1 cellular context compared by ENCODE assay signal in genomic region chr10:97648557-97649404, GRCh38.
TF ChIP-seq lines count a peak whose summit lies in the region.

No MANE protein-coding gene starts in this region.

TF ChIP-seq in HEK293, 187 proteins besides CTCF, POLR2A, EP300 and RAD21 (continued from another document):
- TF ChIP-seq, protein P1, sequence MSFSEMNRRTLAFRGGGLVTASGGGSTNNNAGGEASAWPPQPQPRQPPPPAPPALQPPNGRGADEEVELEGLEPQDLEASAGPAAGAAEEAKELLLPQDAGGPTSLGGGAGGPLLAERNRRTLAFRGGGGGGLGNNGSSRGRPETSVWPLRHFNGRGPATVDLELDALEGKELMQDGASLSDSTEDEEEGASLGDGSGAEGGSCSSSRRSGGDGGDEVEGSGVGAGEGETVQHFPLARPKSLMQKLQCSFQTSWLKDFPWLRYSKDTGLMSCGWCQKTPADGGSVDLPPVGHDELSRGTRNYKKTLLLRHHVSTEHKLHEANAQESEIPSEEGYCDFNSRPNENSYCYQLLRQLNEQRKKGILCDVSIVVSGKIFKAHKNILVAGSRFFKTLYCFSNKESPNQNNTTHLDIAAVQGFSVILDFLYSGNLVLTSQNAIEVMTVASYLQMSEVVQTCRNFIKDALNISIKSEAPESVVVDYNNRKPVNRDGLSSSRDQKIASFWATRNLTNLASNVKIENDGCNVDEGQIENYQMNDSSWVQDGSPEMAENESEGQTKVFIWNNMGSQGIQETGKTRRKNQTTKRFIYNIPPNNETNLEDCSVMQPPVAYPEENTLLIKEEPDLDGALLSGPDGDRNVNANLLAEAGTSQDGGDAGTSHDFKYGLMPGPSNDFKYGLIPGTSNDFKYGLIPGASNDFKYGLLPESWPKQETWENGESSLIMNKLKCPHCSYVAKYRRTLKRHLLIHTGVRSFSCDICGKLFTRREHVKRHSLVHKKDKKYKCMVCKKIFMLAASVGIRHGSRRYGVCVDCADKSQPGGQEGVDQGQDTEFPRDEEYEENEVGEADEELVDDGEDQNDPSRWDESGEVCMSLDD (tag by site-specific recombination; IDR thresholded peaks at IDR 0.05): no peak
- TF ChIP-seq ZNF398 (tag by site-specific recombination; IDR thresholded peaks at IDR 0.05) (no peak), GLI2 (tag by site-specific recombination; IDR thresholded peaks at IDR 0.05; ENCODE audit: borderline replicate concordance, low read depth) (no peak), ZSCAN18 (tag by site-specific recombination; IDR thresholded peaks at IDR 0.05) (no peak), ZNF518A (tag by site-specific recombination; conservative IDR thresholded peaks at IDR 0.05; ENCODE audit: low read depth) (no peak), ZNF184 (tag by site-specific recombination; IDR thresholded peaks at IDR 0.05) (0 out of 2 replicates have a peak, but pooled peaks have one; percentile 30), ZSCAN30 (tag by site-specific recombination; IDR thresholded peaks at IDR 0.05) (no peak), ZNF558 (tag by site-specific recombination; IDR thresholded peaks at IDR 0.05) (no peak), ZNF280D (tag by site-specific recombination; IDR thresholded peaks at IDR 0.05) (no peak), ZNF701 (tag by site-specific recombination; IDR thresholded peaks at IDR 0.05) (no peak), ZNF324 (tag by site-specific recombination; IDR thresholded peaks at IDR 0.05) (no peak), ZNF610 (tag by site-specific recombination; IDR thresholded peaks at IDR 0.05; ENCODE audit: borderline replicate concordance) (no peak), ZFP69B (tag by site-specific recombination; IDR thresholded peaks at IDR 0.05) (no peak), ZFHX2 (tag by site-specific recombination; conservative IDR thresholded peaks at IDR 0.05) (peak; percentile 79), ZNF843 (tag by site-specific recombination; IDR thresholded peaks at IDR 0.05) (no peak), ZNF600 (tag by site-specific recombination; IDR thresholded peaks at IDR 0.05) (no peak), ZNF513 (tag by site-specific recombination; IDR thresholded peaks at IDR 0.05) (no peak), ZNF366 (tag by site-specific recombination; conservative IDR thresholded peaks at IDR 0.05) (peak; percentile 56), ZNF112 (tag by site-specific recombination; IDR thresholded peaks at IDR 0.05) (no peak), ZNF391 (tag by site-specific recombination; IDR thresholded peaks at IDR 0.05; ENCODE audit: borderline replicate concordance, low read depth) (no peak), ZIC2 (tag by site-specific recombination; IDR thresholded peaks at IDR 0.05) (no peak), EGR2 (tag by site-specific recombination; IDR thresholded peaks at IDR 0.05; ENCODE audit: low read depth) (peak; percentile 62), MYNN (tag by site-specific recombination; IDR thresholded peaks at IDR 0.05; ENCODE audit: borderline replicate concordance) (no peak), GLI4 (tag by site-specific recombination; IDR thresholded peaks at IDR 0.05) (no peak), SP7 (tag by site-specific recombination; IDR thresholded peaks at IDR 0.05) (peak; percentile 59; the same call in 1 of the 2 replicates), ZBTB20 (tag by site-specific recombination; IDR thresholded peaks at IDR 0.05) (peak; percentile 84), ZNF404 (tag by site-specific recombination; IDR thresholded peaks at IDR 0.05) (no peak)
- TF ChIP-seq, protein P2, sequence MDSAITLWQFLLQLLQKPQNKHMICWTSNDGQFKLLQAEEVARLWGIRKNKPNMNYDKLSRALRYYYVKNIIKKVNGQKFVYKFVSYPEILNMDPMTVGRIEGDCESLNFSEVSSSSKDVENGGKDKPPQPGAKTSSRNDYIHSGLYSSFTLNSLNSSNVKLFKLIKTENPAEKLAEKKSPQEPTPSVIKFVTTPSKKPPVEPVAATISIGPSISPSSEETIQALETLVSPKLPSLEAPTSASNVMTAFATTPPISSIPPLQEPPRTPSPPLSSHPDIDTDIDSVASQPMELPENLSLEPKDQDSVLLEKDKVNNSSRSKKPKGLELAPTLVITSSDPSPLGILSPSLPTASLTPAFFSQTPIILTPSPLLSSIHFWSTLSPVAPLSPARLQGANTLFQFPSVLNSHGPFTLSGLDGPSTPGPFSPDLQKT (IDR thresholded peaks at IDR 0.05; ENCODE audit: borderline replicate concordance, low read depth, low read length): no peak
- TF ChIP-seq, protein P3, sequence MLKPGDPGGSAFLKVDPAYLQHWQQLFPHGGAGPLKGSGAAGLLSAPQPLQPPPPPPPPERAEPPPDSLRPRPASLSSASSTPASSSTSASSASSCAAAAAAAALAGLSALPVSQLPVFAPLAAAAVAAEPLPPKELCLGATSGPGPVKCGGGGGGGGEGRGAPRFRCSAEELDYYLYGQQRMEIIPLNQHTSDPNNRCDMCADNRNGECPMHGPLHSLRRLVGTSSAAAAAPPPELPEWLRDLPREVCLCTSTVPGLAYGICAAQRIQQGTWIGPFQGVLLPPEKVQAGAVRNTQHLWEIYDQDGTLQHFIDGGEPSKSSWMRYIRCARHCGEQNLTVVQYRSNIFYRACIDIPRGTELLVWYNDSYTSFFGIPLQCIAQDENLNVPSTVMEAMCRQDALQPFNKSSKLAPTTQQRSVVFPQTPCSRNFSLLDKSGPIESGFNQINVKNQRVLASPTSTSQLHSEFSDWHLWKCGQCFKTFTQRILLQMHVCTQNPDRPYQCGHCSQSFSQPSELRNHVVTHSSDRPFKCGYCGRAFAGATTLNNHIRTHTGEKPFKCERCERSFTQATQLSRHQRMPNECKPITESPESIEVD (tag by site-specific recombination; IDR thresholded peaks at IDR 0.05): peak; percentile 29; the same call in 1 of the 2 replicates
